In genomic region chr19:41364546-41365391, GRCh38 we compare ENCODE assay signal across 8 cellular contexts. TPM values are rescaled to one million over a fixed set of nuclear protein-coding genes. Genes with fewer than 3 reads are reported as not detected.
A peak's percentile ranks its signal among the peaks of the same experiment; 100 is the strongest.
DNase-seq lines count a peak whose midpoint lies in the region; ATAC-seq and TF ChIP-seq lines count a peak whose summit lies in the region.

No MANE protein-coding gene starts in this region.

- H3K27ac Mint-ChIP-seq in progenitor cell of endocrine pancreas: peak overlapping the region; percentile 100

- 80 to 82% methylated on average over 13 of the region's 13 CpGs for WGBS in GM23248 (ENCODE audit: low coverage in 1 of 2, low lambda C conversion rate in 2 of 2, missing lambda C conversion rate in 2 of 2), 2 experiments
- WGBS in esophagus, 2 donors: 83 to 84% methylated on average over 13 of the region's 13 CpGs

- H3F3A ChIP-seq in GM23248 (ENCODE audit: insufficient read depth): peaks cover 22% of the 10 kb centered on the region

- H3K4me1 ChIP-seq in GM23248 (ENCODE audit: insufficient read depth): peaks cover 27% of the 10 kb centered on the region
- H3K4me1 ChIP-seq in RWPE2 (ENCODE audit: insufficient read depth, poor library complexity, severe bottlenecking): peaks cover 19% of the 10 kb centered on the region
- peaks cover 0 to 6% of the 10 kb centered on the region in 2 donors for H3K4me1 ChIP-seq in esophagus (ENCODE audit: control insufficient read depth in 2 of 2, insufficient read depth in 2 of 2, low read length in 1 of 2)

- H3K4me2 ChIP-seq in GM23248 (ENCODE audit: unreplicated experiment): peak overlapping the region; percentile 95

- no peaks in the 10 kb centered on the region for H3K27me3 Mint-ChIP-seq in progenitor cell of endocrine pancreas

- H4K20me1 ChIP-seq in GM23248 (ENCODE audit: insufficient read depth): no peaks in the 10 kb centered on the region

- peaks cover 45% of the 10 kb centered on the region for H3K79me2 ChIP-seq in GM23248 (ENCODE audit: insufficient read depth)

- peak overlapping the region; percentile 96 for H3K9ac ChIP-seq in GM23248

- in situ Hi-C loops in GM23248 (cut with MboI): no loop called here

- H3K9me3 ChIP-seq in GM23248 (ENCODE audit: low read depth): no peaks in the 10 kb centered on the region
- no peaks in the 10 kb centered on the region for H3K9me3 ChIP-seq in RWPE2 (ENCODE audit: severe bottlenecking)
- no peaks in the 10 kb centered on the region for H3K9me3 ChIP-seq in esophagus (ENCODE audit: control insufficient read depth in 2 of 2, insufficient read depth in 1 of 2, low read depth in 1 of 2, low read length in 1 of 2)

- H3K36me3 ChIP-seq in GM23248 (ENCODE audit: low read depth) (no peaks in the 10 kb centered on the region), RWPE2 (ENCODE audit: low read depth) (no peaks in the 10 kb centered on the region), esophagus (ENCODE audit: control insufficient read depth in 2 of 2, insufficient read depth in 2 of 2, low read length in 1 of 2) (no peaks in the 10 kb centered on the region)

- DNase-seq in GM23248 (no peak), RWPE2 (ENCODE audit: low spot score) (no peak), progenitor cell of endocrine pancreas (ENCODE audit: low spot score, unreplicated experiment) (no peak), NCI-H1048 (lab: John Stamatoyannopoulos, UW) (no peak), SHP77 treated with DMSO at 0.1 percent for 48 hours (lab: John Stamatoyannopoulos, UW) (no peak), NCI-H2171 treated with DMSO at 0.1 percent for 48 hours (lab: John Stamatoyannopoulos, UW) (no peak)

- H3K27ac ChIP-seq in GM23248 (peak overlapping the region; percentile 98), RWPE2 (ENCODE audit: poor library complexity, severe bottlenecking) (peak overlapping the region; percentile 73), esophagus (ENCODE audit: low read depth in 2 of 2, low read length in 1 of 2) (peak overlapping the region; percentile 95 to 100)

- ATAC-seq in RWPE2 (ENCODE audit: low read depth) (no peak), GM19328 (IDR thresholded peaks at IDR 0.05; ENCODE audit: unreplicated experiment) (no peak)

- H3K4me3 ChIP-seq in GM23248 (peak overlapping the region; percentile 89), RWPE2 (ENCODE audit: severe bottlenecking) (peak overlapping the region; percentile 93), esophagus (ENCODE audit: low read depth in 1 of 2, low read length in 2 of 2) (peak overlapping the region; percentile 69 to 76)

- peak overlapping the region; percentile 93 for H3K4me3 Mint-ChIP-seq in progenitor cell of endocrine pancreas (ENCODE audit: low read depth)

- H3K9me3 Mint-ChIP-seq in progenitor cell of endocrine pancreas (ENCODE audit: low read depth): no peaks in the 10 kb centered on the region

- TF ChIP-seq CTCF in RWPE2 (IDR thresholded peaks at IDR 0.05; ENCODE audit: poor library complexity, severe bottlenecking): no peak
- TF ChIP-seq CTCF in progenitor cell of endocrine pancreas (IDR thresholded peaks at IDR 0.05; ENCODE audit: unreplicated experiment): no peak

- peaks cover 11% of the 10 kb centered on the region for H3K4me1 Mint-ChIP-seq in progenitor cell of endocrine pancreas (ENCODE audit: low read depth)

- H3K9me2 ChIP-seq in GM23248 (ENCODE audit: insufficient read depth): no peaks in the 10 kb centered on the region

- peaks cover 3% of the 10 kb centered on the region for H3K36me3 Mint-ChIP-seq in progenitor cell of endocrine pancreas (ENCODE audit: insufficient read depth)

- peak overlapping the region; percentile 77 for H2AFZ ChIP-seq in GM23248

- H3K27me3 ChIP-seq in GM23248 (replicated peaks; ENCODE audit: insufficient read depth) (no peaks in the 10 kb centered on the region), RWPE2 (ENCODE audit: insufficient read depth, poor library complexity, severe bottlenecking) (no peaks in the 10 kb centered on the region), esophagus (ENCODE audit: control insufficient read depth in 1 of 2, insufficient read depth in 2 of 2, low read length in 2 of 2) (no peaks in the 10 kb centered on the region)

RNA-seq across cellular contexts. Expression of gene B9D2, which starts 0.8 kb away (rescaled TPM):
- 8.1 and 9.6 TPM in 2 replicates for total RNA-seq in GM23248 (2014; rRNA removed; shearing (Covaris generic))
- polyA plus RNA-seq in GM23248 (2016; fragmentation: Nextera tagmentation; extraction: Ambion mirVana) (13.2 and 13.8 TPM in 2 replicates), esophagus (1 to 10 TPM; 3.1 to 6.0 TPM)
- 8.6 and 10.7 TPM in 2 replicates for total RNA-seq in progenitor cell of endocrine pancreas

RNA-seq across cellular contexts. Expression of gene TGFB1, which starts 11.0 kb away (rescaled TPM):
- 21.4 and 23.5 TPM in 2 replicates for total RNA-seq in GM23248 (2014; rRNA removed; shearing (Covaris generic))
- 12.4 and 13.9 TPM in 2 replicates for polyA plus RNA-seq in GM23248 (2016; fragmentation: Nextera tagmentation; extraction: Ambion mirVana)
- polyA plus RNA-seq in esophagus: 10 to 100 TPM; 16.2 to 77.1 TPM
- total RNA-seq in progenitor cell of endocrine pancreas: 4.3 and 5.5 TPM in 2 replicates

RNA-seq across cellular contexts. Expression of gene TMEM91, which starts 11.6 kb away (rescaled TPM):
- 3.9 and 5.3 TPM in 2 replicates for total RNA-seq in GM23248 (2014; rRNA removed; shearing (Covaris generic))
- polyA plus RNA-seq in GM23248 (2016; fragmentation: Nextera tagmentation; extraction: Ambion mirVana) (6.6 and 7.8 TPM in 2 replicates), esophagus (10 to 100 TPM; 13.8 to 17.3 TPM)
- 12.8 and 14.3 TPM in 2 replicates for total RNA-seq in progenitor cell of endocrine pancreas

RNA-seq across cellular contexts. Expression of gene EXOSC5, which starts 32.4 kb away (rescaled TPM):
- total RNA-seq in GM23248 (2014; rRNA removed; shearing (Covaris generic)): 20.7 and 21.4 TPM in 2 replicates
- 26.4 and 29.4 TPM in 2 replicates for polyA plus RNA-seq in GM23248 (2016; fragmentation: Nextera tagmentation; extraction: Ambion mirVana)
- 10 to 100 TPM; 26.3 to 31.9 TPM for polyA plus RNA-seq in esophagus
- total RNA-seq in progenitor cell of endocrine pancreas: 15.4 and 17.0 TPM in 2 replicates

RNA-seq across cellular contexts. Expression of gene BCKDHA, which starts 32.8 kb away (rescaled TPM):
- total RNA-seq in GM23248 (2014; rRNA removed; shearing (Covaris generic)): 26.8 and 51.0 TPM in 2 replicates
- polyA plus RNA-seq in GM23248 (2016; fragmentation: Nextera tagmentation; extraction: Ambion mirVana) (29.4 and 32.0 TPM in 2 replicates), esophagus (10 to 100 TPM; 37.0 to 61.8 TPM)
- 15.2 and 16.3 TPM in 2 replicates for total RNA-seq in progenitor cell of endocrine pancreas
